17 cellular contexts compared by ENCODE assay signal in genomic region chr2:241574911-241575623, GRCh38. TPM values are rescaled to one million over a fixed set of nuclear protein-coding genes. Genes with fewer than 3 reads are reported as not detected.
DNase-seq lines count a peak whose midpoint lies in the region; ATAC-seq, FAIRE-seq and TF ChIP-seq lines count a peak whose summit lies in the region.
"Had no signal": no experiment of that assay in that cellular context is flagged by ENCODE, and none has a peak within 500 bp of the region (broad histone marks: within the 10 kb centered on the region; RNA-seq: fewer than 3 reads in every experiment).

No MANE protein-coding gene starts in this region.

- H3K36me3 ChIP-seq in PC-3 (ENCODE audit: low read depth, low read length) (no peaks in the 10 kb centered on the region; the same call in 1 of the 2 replicates), neuronal stem cell (replicated peaks in 1 of 2; ENCODE audit: control insufficient read depth in 2 of 2, insufficient read depth in 2 of 2, low read length in 2 of 2) (peaks cover 0 to 1% of the 10 kb centered on the region in 2 donors)

- no peak overlapping the region for H3K4me2 ChIP-seq in A549
- H3K4me2 ChIP-seq in PC-3 (ENCODE audit: low read length): no peak overlapping the region
- no peak overlapping the region for H3K4me2 ChIP-seq in neuronal stem cell (ENCODE audit: insufficient read depth, low read length, poor library complexity, severe bottlenecking)
- H3K4me2 ChIP-seq: KMS-11 had no signal

- BruUV-seq in PC-3 (replicated peaks; lab: Mats Ljungman, UMichigan): no TSS peak

- TF ChIP-seq RAD21 in A549 (conservative IDR thresholded peaks at IDR 0.05 in 1 of 2, IDR thresholded peaks at IDR 0.05 in 1 of 2): no peak

- in situ Hi-C loops in KBM-7 (cut with MboI; ENCODE audit: low pct_unique_long_range_greater_than_20kb, low sequenced_read_pairs): no loop called here

- no peak overlapping the region for H2BK15ac ChIP-seq in neuronal stem cell (ENCODE audit: low read length)

- no peak overlapping the region for H3K23ac ChIP-seq in neuronal stem cell (ENCODE audit: low read depth, low read length, poor library complexity)

- intact Hi-C loops in PC-3 (cut with micrococcal nuclease): no loop called here

- TF ChIP-seq POLR2A in A549 (IDR thresholded peaks at IDR 0.05; ENCODE audit: low read length): no peak

- no peak overlapping the region for H2BK5ac ChIP-seq in neuronal stem cell (ENCODE audit: low read length)

- no peak overlapping the region for H3K9ac ChIP-seq in PC-3 (ENCODE audit: low read length)
- H3K9ac ChIP-seq in neuronal stem cell (ENCODE audit: low read depth, low read length, poor library complexity): no peak overlapping the region
- H3K9ac ChIP-seq: KMS-11 had no signal

- H2AFZ ChIP-seq in PC-3 (ENCODE audit: low read length) (no peak overlapping the region), neuronal stem cell (ENCODE audit: low read length) (no peak overlapping the region)

- no peak overlapping the region for H3K4me3 ChIP-seq in A549
- no peak overlapping the region for H3K4me3 ChIP-seq in PC-3 (ENCODE audit: low read length)
- H3K4me3 ChIP-seq in neuronal stem cell (ENCODE audit: low read length in 2 of 2): no peak overlapping the region
- H3K4me3 ChIP-seq: MG63 had no signal

- CTCF ChIA-PET in A549 (lab: Yijun Ruan, JAX): interaction anchor here (1.0 kb wide), 1 partner anchor 8 kb away, joined by 4 read pairs; no protein-coding TSS in a partner anchor
- CTCF ChIA-PET in PC-3 (lab: Charles Lee): no interaction called here

- H2BK12ac ChIP-seq in neuronal stem cell (ENCODE audit: low read length): no peak overlapping the region

- H3K14ac ChIP-seq in neuronal stem cell (ENCODE audit: low read length): no peak overlapping the region

- H3K9me2 ChIP-seq in PC-3 (replicated peaks; ENCODE audit: low read length): no peaks in the 10 kb centered on the region

- no peaks in the 10 kb centered on the region for H3F3A ChIP-seq in PC-3 (ENCODE audit: low read length, unreplicated experiment)

- TF ChIP-seq EP300 in A549 (IDR thresholded peaks at IDR 0.05): no peak

- no peak overlapping the region for H3K4ac ChIP-seq in neuronal stem cell (ENCODE audit: low read length)

- TF ChIP-seq CTCF in A549 (IDR thresholded peaks at IDR 0.05) (no peak), PC-3 (conservative IDR thresholded peaks at IDR 0.05; ENCODE audit: low read depth, low read length) (no peak)

- H2BK120ac ChIP-seq in neuronal stem cell (ENCODE audit: low read depth, low read length): no peak overlapping the region

- no peaks in the 10 kb centered on the region for H4K20me1 ChIP-seq in PC-3 (ENCODE audit: low read length)

- H2AK5ac ChIP-seq in neuronal stem cell (ENCODE audit: low read depth, low read length): no peak overlapping the region

- no peaks in the 10 kb centered on the region for H3K4me1 ChIP-seq in A549
- no peaks in the 10 kb centered on the region for H3K4me1 ChIP-seq in PC-3 (ENCODE audit: insufficient read depth, low read length)
- H3K4me1 ChIP-seq in neuronal stem cell (ENCODE audit: control insufficient read depth in 2 of 2, insufficient read depth in 1 of 2, low read depth in 1 of 2, low read length in 2 of 2): peaks cover 0 to 3% of the 10 kb centered on the region in 2 donors

- POLR2A ChIA-PET in A549 (lab: Yijun Ruan, JAX): no interaction called here
- POLR2A ChIA-PET in PC-3 (lab: Charles Lee; ENCODE audit: unreplicated experiment): no interaction called here

- DNase-seq in A549 (ENCODE audit: low read depth in 1 of 2, low spot score in 1 of 2) (no peak), PC-3 (no peak), islet precursor cell (peak; percentile 48), neuronal stem cell (ENCODE audit: low spot score) (no peak), KBM-7 (no peak), RKO (ENCODE audit: low spot score) (no peak)
- DNase-seq: MG63; NCI-H1092 treated with DMSO at 0.1 percent for 48 hours; NCI-H1694 treated with DMSO at 0.1 percent for 48 hours; NCI-H69; NK-92 treated with Interleukin-12 subunit alpha and Interleukin-12 subunit beta, amount 100 ng/mL, for 24 hours; Right ventricle myocardium superior had no signal

- H3K27ac ChIP-seq in A549: no peak overlapping the region
- no peak overlapping the region for H3K27ac ChIP-seq in PC-3 (ENCODE audit: low read length)
- no peak overlapping the region for H3K27ac ChIP-seq in neuronal stem cell (replicated peaks; ENCODE audit: low read length)
- H3K27ac ChIP-seq: C4-2B, KMS-11 had no signal

- H3K79me2 ChIP-seq in PC-3 (ENCODE audit: low read length): no peaks in the 10 kb centered on the region

- H3K27me3 ChIP-seq in PC-3 (ENCODE audit: low read length): no peaks in the 10 kb centered on the region
- H3K27me3 ChIP-seq in neuronal stem cell (ENCODE audit: control insufficient read depth in 3 of 3, insufficient read depth in 3 of 3, low read depth in 1 of 3, low read length in 3 of 3): peaks cover 0 to 5% (median 0%) of the 10 kb centered on the region in 3 experiments
- H3K27me3 ChIP-seq: MG63 had no signal

- H3K9me3 ChIP-seq in A549 (no peaks in the 10 kb centered on the region), PC-3 (ENCODE audit: low read length) (no peaks in the 10 kb centered on the region), neuronal stem cell (replicated peaks in 1 of 2; ENCODE audit: control insufficient read depth in 2 of 2, insufficient read depth in 1 of 2, low read depth in 1 of 2, low read length in 2 of 2) (peaks cover 4 to 9% of the 10 kb centered on the region in 2 donors)
- H3K9me3 ChIP-seq: MG63 had no signal

- no peak overlapping the region for H4K91ac ChIP-seq in neuronal stem cell (ENCODE audit: low read depth, low read length, poor library complexity)

- 85% methylated on average over 7 of the region's 7 CpGs for WGBS in A549 (ENCODE audit: missing lambda C conversion rate)
- WGBS in neuronal stem cell (ENCODE audit: extremely low coverage in 2 of 2, insufficient read length in 2 of 2, insufficient replicate concordance in 1 of 2), 2 donors: no CpG with 5 or more reads among the region's 7 CpGs

- no peaks in the 10 kb centered on the region for H3K79me1 ChIP-seq in neuronal stem cell (ENCODE audit: low read depth, low read length)

- ATAC-seq in A549 (peak; percentile 33 to 39; a peak in 4 of 6 replicates), PC-3 (0 out of 2 replicates have a peak, but pooled peaks have one; percentile 15), HG03025 (IDR thresholded peaks at IDR 0.05; ENCODE audit: low FRiP score, unreplicated experiment) (no peak), GM18870 (IDR thresholded peaks at IDR 0.05; ENCODE audit: unreplicated experiment) (no peak)

- H4K8ac ChIP-seq in neuronal stem cell (ENCODE audit: low read depth, low read length): peak overlapping the region; percentile 68

- no peak overlapping the region for H3K18ac ChIP-seq in neuronal stem cell (ENCODE audit: low read length)

- no peak for FAIRE-seq in A549 (lab: Jason Lieb, UNC)
- FAIRE-seq: A204.1 had no signal

TF ChIP-seq in A549, 52 proteins besides CTCF, POLR2A, EP300 and RAD21:
- TF ChIP-seq ZNF302 (CRISPR knock-in tag; IDR thresholded peaks at IDR 0.05): no peak

RNA-seq across cellular contexts. Expression of gene BOK, which starts 16.5 kb away (rescaled TPM):
- polyA plus RNA-seq in A549 (2011; rRNA removed) (5.0 and 5.5 TPM in 2 replicates), A549 (2017; fragmentation: RNase III; extraction: RNeasy Plus Mini Kit Qiagen cat#74134 plus additional on column Dnase treatment) (12.0 to 13.0 TPM (median 12.6 TPM) in 3 replicates)
- polyA plus RNA-seq in A549 (2012; cell fraction: cytosol; rRNA removed): 16.8 and 24.6 TPM in 2 replicates
- 20.1 and 27.2 TPM in 2 replicates for polyA plus RNA-seq in A549 (2012; cell fraction: nucleus; rRNA removed)
- 6.4 and 7.2 TPM in 2 replicates for polyA minus RNA-seq in A549 (2011; rRNA and poly(A)+ RNA removed)
- 30.2 and 39.3 TPM in 2 replicates for total RNA-seq in PC-3 (2014; rRNA removed)
- 5.1 TPM for polyA plus RNA-seq in neuronal stem cell (2013, experiment 1 of 2)
- 4.7 TPM for polyA plus RNA-seq in neuronal stem cell (2013, experiment 2 of 2)

Comparison
In these comparisons a context has a peak if more than half of its experiments do, and no peak if none do; other contexts are left out.
1. ATAC-seq: peak in A549 (2 of 2) and PC-3 (single experiment); none in HG03025 (single experiment) and GM18870 (single experiment).